Comparison of ENCODE assay signal across 2 cellular contexts in the genomic region with DNA sequence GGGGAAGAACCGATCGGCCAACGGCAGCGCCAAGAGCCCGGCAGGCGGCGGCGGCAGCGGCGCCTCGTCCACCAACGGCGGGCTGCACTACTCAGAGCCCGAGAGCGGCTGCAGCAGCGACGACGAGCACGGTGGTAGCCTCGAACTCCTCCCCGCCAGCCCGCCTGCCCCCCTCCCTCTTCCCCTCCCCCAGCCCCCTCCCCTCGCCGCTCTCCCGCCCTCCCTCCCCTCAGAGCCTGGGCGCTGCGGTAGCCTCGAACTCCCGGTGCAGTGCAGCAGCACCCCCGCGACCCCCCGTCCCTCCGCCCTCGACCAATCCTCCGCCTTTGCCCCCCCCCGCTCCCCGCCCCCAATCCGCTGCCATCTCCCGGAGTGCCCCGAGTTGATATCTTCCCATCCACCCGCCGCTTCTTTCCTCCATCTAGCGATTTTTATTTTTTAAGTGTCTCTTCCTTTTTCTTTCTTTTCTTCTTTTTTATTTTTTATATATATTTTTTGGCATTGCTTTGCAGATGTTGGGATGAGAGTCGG.
TF ChIP-seq lines count a peak whose summit lies in the region.

No MANE protein-coding gene starts in this region.

TF ChIP-seq in WTC11, 78 proteins besides CTCF, POLR2A, EP300 and RAD21 (continued from another document):
- TF ChIP-seq, protein P1, sequence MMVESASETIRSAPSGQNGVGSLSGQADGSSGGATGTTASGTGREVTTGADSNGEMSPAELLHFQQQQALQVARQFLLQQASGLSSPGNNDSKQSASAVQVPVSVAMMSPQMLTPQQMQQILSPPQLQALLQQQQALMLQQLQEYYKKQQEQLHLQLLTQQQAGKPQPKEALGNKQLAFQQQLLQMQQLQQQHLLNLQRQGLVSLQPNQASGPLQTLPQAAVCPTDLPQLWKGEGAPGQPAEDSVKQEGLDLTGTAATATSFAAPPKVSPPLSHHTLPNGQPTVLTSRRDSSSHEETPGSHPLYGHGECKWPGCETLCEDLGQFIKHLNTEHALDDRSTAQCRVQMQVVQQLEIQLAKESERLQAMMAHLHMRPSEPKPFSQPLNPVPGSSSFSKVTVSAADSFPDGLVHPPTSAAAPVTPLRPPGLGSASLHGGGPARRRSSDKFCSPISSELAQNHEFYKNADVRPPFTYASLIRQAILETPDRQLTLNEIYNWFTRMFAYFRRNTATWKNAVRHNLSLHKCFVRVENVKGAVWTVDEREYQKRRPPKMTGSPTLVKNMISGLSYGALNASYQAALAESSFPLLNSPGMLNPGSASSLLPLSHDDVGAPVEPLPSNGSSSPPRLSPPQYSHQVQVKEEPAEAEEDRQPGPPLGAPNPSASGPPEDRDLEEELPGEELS (CRISPR knock-in tag; IDR thresholded peaks at IDR 0.05): no peak
- TF ChIP-seq AR (CRISPR knock-in tag; IDR thresholded peaks at IDR 0.05) (0 out of 2 replicates have a peak, but pooled peaks have one; percentile 27), FOXK1 (CRISPR knock-in tag; IDR thresholded peaks at IDR 0.05) (no peak), GABPB1 (CRISPR knock-in tag; IDR thresholded peaks at IDR 0.05) (0 out of 2 replicates have a peak, but pooled peaks have one; percentile 18)
- TF ChIP-seq, protein P2, sequence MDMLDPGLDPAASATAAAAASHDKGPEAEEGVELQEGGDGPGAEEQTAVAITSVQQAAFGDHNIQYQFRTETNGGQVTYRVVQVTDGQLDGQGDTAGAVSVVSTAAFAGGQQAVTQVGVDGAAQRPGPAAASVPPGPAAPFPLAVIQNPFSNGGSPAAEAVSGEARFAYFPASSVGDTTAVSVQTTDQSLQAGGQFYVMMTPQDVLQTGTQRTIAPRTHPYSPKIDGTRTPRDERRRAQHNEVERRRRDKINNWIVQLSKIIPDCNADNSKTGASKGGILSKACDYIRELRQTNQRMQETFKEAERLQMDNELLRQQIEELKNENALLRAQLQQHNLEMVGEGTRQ (CRISPR knock-in tag; IDR thresholded peaks at IDR 0.05): no peak
- TF ChIP-seq, protein P3, sequence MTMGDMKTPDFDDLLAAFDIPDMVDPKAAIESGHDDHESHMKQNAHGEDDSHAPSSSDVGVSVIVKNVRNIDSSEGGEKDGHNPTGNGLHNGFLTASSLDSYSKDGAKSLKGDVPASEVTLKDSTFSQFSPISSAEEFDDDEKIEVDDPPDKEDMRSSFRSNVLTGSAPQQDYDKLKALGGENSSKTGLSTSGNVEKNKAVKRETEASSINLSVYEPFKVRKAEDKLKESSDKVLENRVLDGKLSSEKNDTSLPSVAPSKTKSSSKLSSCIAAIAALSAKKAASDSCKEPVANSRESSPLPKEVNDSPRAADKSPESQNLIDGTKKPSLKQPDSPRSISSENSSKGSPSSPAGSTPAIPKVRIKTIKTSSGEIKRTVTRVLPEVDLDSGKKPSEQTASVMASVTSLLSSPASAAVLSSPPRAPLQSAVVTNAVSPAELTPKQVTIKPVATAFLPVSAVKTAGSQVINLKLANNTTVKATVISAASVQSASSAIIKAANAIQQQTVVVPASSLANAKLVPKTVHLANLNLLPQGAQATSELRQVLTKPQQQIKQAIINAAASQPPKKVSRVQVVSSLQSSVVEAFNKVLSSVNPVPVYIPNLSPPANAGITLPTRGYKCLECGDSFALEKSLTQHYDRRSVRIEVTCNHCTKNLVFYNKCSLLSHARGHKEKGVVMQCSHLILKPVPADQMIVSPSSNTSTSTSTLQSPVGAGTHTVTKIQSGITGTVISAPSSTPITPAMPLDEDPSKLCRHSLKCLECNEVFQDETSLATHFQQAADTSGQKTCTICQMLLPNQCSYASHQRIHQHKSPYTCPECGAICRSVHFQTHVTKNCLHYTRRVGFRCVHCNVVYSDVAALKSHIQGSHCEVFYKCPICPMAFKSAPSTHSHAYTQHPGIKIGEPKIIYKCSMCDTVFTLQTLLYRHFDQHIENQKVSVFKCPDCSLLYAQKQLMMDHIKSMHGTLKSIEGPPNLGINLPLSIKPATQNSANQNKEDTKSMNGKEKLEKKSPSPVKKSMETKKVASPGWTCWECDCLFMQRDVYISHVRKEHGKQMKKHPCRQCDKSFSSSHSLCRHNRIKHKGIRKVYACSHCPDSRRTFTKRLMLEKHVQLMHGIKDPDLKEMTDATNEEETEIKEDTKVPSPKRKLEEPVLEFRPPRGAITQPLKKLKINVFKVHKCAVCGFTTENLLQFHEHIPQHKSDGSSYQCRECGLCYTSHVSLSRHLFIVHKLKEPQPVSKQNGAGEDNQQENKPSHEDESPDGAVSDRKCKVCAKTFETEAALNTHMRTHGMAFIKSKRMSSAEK (CRISPR knock-in tag; IDR thresholded peaks at IDR 0.05; ENCODE audit: borderline replicate concordance): no peak
- TF ChIP-seq, protein P4, sequence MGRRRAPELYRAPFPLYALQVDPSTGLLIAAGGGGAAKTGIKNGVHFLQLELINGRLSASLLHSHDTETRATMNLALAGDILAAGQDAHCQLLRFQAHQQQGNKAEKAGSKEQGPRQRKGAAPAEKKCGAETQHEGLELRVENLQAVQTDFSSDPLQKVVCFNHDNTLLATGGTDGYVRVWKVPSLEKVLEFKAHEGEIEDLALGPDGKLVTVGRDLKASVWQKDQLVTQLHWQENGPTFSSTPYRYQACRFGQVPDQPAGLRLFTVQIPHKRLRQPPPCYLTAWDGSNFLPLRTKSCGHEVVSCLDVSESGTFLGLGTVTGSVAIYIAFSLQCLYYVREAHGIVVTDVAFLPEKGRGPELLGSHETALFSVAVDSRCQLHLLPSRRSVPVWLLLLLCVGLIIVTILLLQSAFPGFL (CRISPR knock-in tag; IDR thresholded peaks at IDR 0.05; ENCODE audit: borderline replicate concordance): no peak

TF ChIP-seq in endothelial cell of umbilical vein, 7 proteins besides CTCF, POLR2A, EP300 and RAD21 (continued from another document):
- no peak for TF ChIP-seq JUN (IDR thresholded peaks at IDR 0.05; ENCODE audit: borderline replicate concordance, insufficient read depth, insufficient read length, low read depth)
- TF ChIP-seq POLR2AphosphoS5 (IDR thresholded peaks at IDR 0.05; ENCODE audit: insufficient read depth, low read depth, low read length): no peak
